In the genomic region with DNA sequence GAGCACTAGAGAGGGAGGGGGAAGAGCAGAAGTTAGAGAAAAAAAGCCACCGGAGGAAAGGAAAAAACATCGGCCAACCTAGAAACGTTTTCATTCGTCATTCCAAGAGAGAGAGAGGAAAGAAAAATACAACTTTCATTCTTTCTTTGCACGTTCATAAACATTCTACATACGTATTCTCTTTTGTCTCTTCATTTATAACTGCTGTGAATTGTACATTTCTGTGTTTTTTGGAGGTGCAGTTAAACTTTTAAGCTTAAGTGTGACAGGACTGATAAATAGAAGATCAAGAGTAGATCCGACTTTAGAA, we compare ENCODE assay signal across 9 cellular contexts. TPM values are rescaled to one million over a fixed set of nuclear protein-coding genes. Genes with fewer than 3 reads are reported as not detected.
DNase-seq lines count a peak whose midpoint lies in the region; ATAC-seq, FAIRE-seq and TF ChIP-seq lines count a peak whose summit lies in the region.
"Had no signal": no experiment of that assay in that cellular context is flagged by ENCODE, and none has a peak within 500 bp of the region (broad histone marks: within the 10 kb centered on the region; RNA-seq: fewer than 3 reads in every experiment).

No MANE protein-coding gene starts in this region.

- peaks cover 18% of the 10 kb centered on the region for H3K23me2 ChIP-seq in H1 (ENCODE audit: low read depth, low read length)

- no peaks in the 10 kb centered on the region for H3K9me3 Mint-ChIP-seq in MCF 10A (ENCODE audit: unreplicated experiment)
- H3K9me3 Mint-ChIP-seq in type B pancreatic cell = no peaks in the 10 kb centered on the region
- no peaks in the 10 kb centered on the region for H3K9me3 Mint-ChIP-seq in activated CD4-positive, alpha-beta T cell treated with anti-CD3 and anti-CD28 coated beads, Interleukin-2, amount 10 ng/mL, durations not matched to agents 24 days and 14 days

- H3K4me2 ChIP-seq in H1 (ENCODE audit: insufficient read depth in 1 of 2, low read depth in 2 of 2, low read length in 2 of 2) = peak overlapping the region; percentile 56 to 79

- no peak overlapping the region for H2BK5ac ChIP-seq in H1 (ENCODE audit: low read depth, low read length)

- H3K9me3 ChIP-seq in breast epithelium = no peaks in the 10 kb centered on the region
- no peaks in the 10 kb centered on the region for H3K9me3 ChIP-seq in H1 (ENCODE audit: insufficient read depth in 2 of 2, low read depth in 1 of 2, low read length in 1 of 2)

- no peak overlapping the region for H2BK20ac ChIP-seq in H1 (ENCODE audit: low read length)

- H3K36me3 Mint-ChIP-seq in MCF 10A (ENCODE audit: insufficient read depth, unreplicated experiment) = no peaks in the 10 kb centered on the region
- H3K36me3 Mint-ChIP-seq in type B pancreatic cell = peaks cover 19% of the 10 kb centered on the region
- peaks cover 2% of the 10 kb centered on the region for H3K36me3 Mint-ChIP-seq in activated CD4-positive, alpha-beta T cell treated with anti-CD3 and anti-CD28 coated beads, Interleukin-2, amount 10 ng/mL, durations not matched to agents 24 days and 14 days (ENCODE audit: low read depth)
- H3K36me3 Mint-ChIP-seq: CD4-positive, CD25-positive, alpha-beta regulatory T cell had no signal

- H3K27me3 ChIP-seq in breast epithelium (no peaks in the 10 kb centered on the region), H1 (replicated peaks in 1 of 4; ENCODE audit: control insufficient read depth in 3 of 4, extremely low read depth in 1 of 4, insufficient read depth in 3 of 4, low read length in 3 of 4) (peaks cover 0 to 4% (median 0%) of the 10 kb centered on the region in 4 experiments; a peak in 2 of 7 replicates)

- H3K56ac ChIP-seq in H1 (replicated peaks; ENCODE audit: insufficient read length, low read depth, low read length) = no peak overlapping the region

- no peak overlapping the region for H4K5ac ChIP-seq in H1 (ENCODE audit: insufficient read length, low read depth, low read length)

- H3K27ac Mint-ChIP-seq in MCF 10A (ENCODE audit: low read depth, unreplicated experiment) = no peak overlapping the region
- peak overlapping the region; percentile 94 for H3K27ac Mint-ChIP-seq in type B pancreatic cell
- no peak overlapping the region for H3K27ac Mint-ChIP-seq in activated CD4-positive, alpha-beta T cell treated with anti-CD3 and anti-CD28 coated beads, Interleukin-2, amount 10 ng/mL, durations not matched to agents 24 days and 14 days
- H3K27ac Mint-ChIP-seq: CD4-positive, CD25-positive, alpha-beta regulatory T cell had no signal

- no TSS peak for BruUV-seq in MCF 10A (replicated peaks; lab: Mats Ljungman, UMichigan)

- H2AK5ac ChIP-seq in H1 (ENCODE audit: low read depth, low read length) = no peak overlapping the region

- POLR2A ChIA-PET in MCF 10A (lab: Yijun Ruan, JAX) (no interaction called here), H1 (lab: Charles Lee; ENCODE audit: partially characterized antibody) (interaction anchor here (0.8 to 1.3 kb wide), 8 partner anchors 9 to 814 kb away, joined by 3 to 5 read pairs (median 3); no protein-coding TSS in a partner anchor)

- H2BK15ac ChIP-seq in H1 (ENCODE audit: low read length) = no peak overlapping the region

- no peak overlapping the region for H3K23ac ChIP-seq in H1 (ENCODE audit: insufficient read length)

- TF ChIP-seq CTCF in breast epithelium (IDR thresholded peaks at IDR 0.05) (no peak), MCF 10A (IDR thresholded peaks at IDR 0.05; ENCODE audit: unreplicated experiment) (no peak), H1 (IDR thresholded peaks at IDR 0.05; ENCODE audit: control extremely low read depth in 1 of 3, insufficient read depth in 1 of 3, low read depth in 1 of 3, low read length in 3 of 3) (no peak), type B pancreatic cell (conservative IDR thresholded peaks at IDR 0.05) (no peak)

- H3K4me3 Mint-ChIP-seq in MCF 10A (ENCODE audit: unreplicated experiment) (no peak overlapping the region), type B pancreatic cell (peak overlapping the region; percentile 94)
- H3K4me3 Mint-ChIP-seq in activated CD4-positive, alpha-beta T cell treated with anti-CD3 and anti-CD28 coated beads, Interleukin-2, amount 10 ng/mL, durations not matched to agents 24 days and 14 days = no peak overlapping the region

- H2AFZ ChIP-seq in H1 (ENCODE audit: low read length) = 0 out of 2 replicates have a peak overlapping the region, but pooled peaks have one; percentile 6

- H4K20me1 ChIP-seq in H1 (replicated peaks in 1 of 2; ENCODE audit: control insufficient read depth in 1 of 2, insufficient read depth in 2 of 2, low read length in 2 of 2) = peaks cover 0 to 2% of the 10 kb centered on the region in 2 experiments

- TF ChIP-seq RAD21 in H1 (IDR thresholded peaks at IDR 0.05 in 1 of 2, conservative IDR thresholded peaks at IDR 0.05 in 1 of 2; ENCODE audit: low read depth in 2 of 2, low read length in 2 of 2) = no peak

- WGBS in H1 (ENCODE audit: extremely low coverage in 1 of 2, insufficient coverage in 1 of 2, insufficient read length in 1 of 2, insufficient replicate concordance in 2 of 2, low coverage in 1 of 2, low lambda C conversion rate in 2 of 2, missing lambda C conversion rate in 1 of 2), 2 experiments = 2% methylated on average over 6 of the region's 7 CpGs; no CpG with 5 or more reads in 1 of the 2 experiments

- no peak overlapping the region for H4K8ac ChIP-seq in H1 (ENCODE audit: extremely low read depth, insufficient read depth, low read length)

- CTCF ChIA-PET in MCF 10A (lab: Yijun Ruan, JAX) = interaction anchor here (0.7 to 1.0 kb wide), 2 partner anchors 12 to 217 kb away, joined by 4 read pairs; no protein-coding TSS in a partner anchor
- CTCF ChIA-PET in H1 (lab: Charles Lee; ENCODE audit: partially characterized antibody) = interaction anchor here (0.6 to 0.7 kb wide), 2 partner anchors 814 to 1337 kb away, joined by 3 to 4 read pairs; no protein-coding TSS in a partner anchor

- no peak overlapping the region for H2BK120ac ChIP-seq in H1 (replicated peaks; ENCODE audit: low read depth, low read length)

- H3K36me3 ChIP-seq in breast epithelium (no peaks in the 10 kb centered on the region), H1 (ENCODE audit: control insufficient read depth in 2 of 4, insufficient read depth in 4 of 4, low read length in 3 of 4) (peaks cover 0 to 18% (median 0%) of the 10 kb centered on the region in 4 experiments; a peak in 1 of 8 replicates)

- no peak overlapping the region for H4K91ac ChIP-seq in H1 (replicated peaks; ENCODE audit: insufficient read length, low read length)

- no peaks in the 10 kb centered on the region for H3K79me1 ChIP-seq in H1 (ENCODE audit: low read depth, low read length)

- no peak overlapping the region for H3K4ac ChIP-seq in H1 (replicated peaks; ENCODE audit: insufficient read length, low read depth, low read length)

- ATAC-seq in GM18520 (IDR thresholded peaks at IDR 0.05; ENCODE audit: unreplicated experiment) = no peak

- H3K79me2 ChIP-seq in H1 (ENCODE audit: control insufficient read depth in 1 of 2, insufficient read depth in 2 of 2, low read length in 2 of 2) = peaks cover 0 to 13% of the 10 kb centered on the region in 2 experiments; a peak in 2 of 4 replicates

- FAIRE-seq in H1 (lab: Jason Lieb, UNC) = no peak

- peak overlapping the region; percentile 87 to 94 for H3K27ac ChIP-seq in breast epithelium
- no peak overlapping the region for H3K27ac ChIP-seq in H1 (ENCODE audit: low read depth, low read length)

- H3K4me3 ChIP-seq in breast epithelium = peak overlapping the region; percentile 64 to 93 (median 69)
- H3K4me3 ChIP-seq in H1 (ENCODE audit: extremely low read depth in 1 of 4, insufficient read depth in 2 of 4, low read depth in 3 of 4, low read length in 4 of 4) = peak overlapping the region; percentile 73 to 88 (median 84)

- H3K4me1 Mint-ChIP-seq in MCF 10A (ENCODE audit: insufficient read depth, unreplicated experiment) = peaks cover 6% of the 10 kb centered on the region
- peaks cover 44% of the 10 kb centered on the region for H3K4me1 Mint-ChIP-seq in type B pancreatic cell (ENCODE audit: unreplicated experiment)
- no peaks in the 10 kb centered on the region for H3K4me1 Mint-ChIP-seq in activated CD4-positive, alpha-beta T cell treated with anti-CD3 and anti-CD28 coated beads, Interleukin-2, amount 10 ng/mL, durations not matched to agents 24 days and 14 days

- peaks cover 68% of the 10 kb centered on the region for H3K27me3 Mint-ChIP-seq in MCF 10A (ENCODE audit: insufficient read depth, unreplicated experiment)
- no peaks in the 10 kb centered on the region for H3K27me3 Mint-ChIP-seq in type B pancreatic cell
- peaks cover 54% of the 10 kb centered on the region for H3K27me3 Mint-ChIP-seq in activated CD4-positive, alpha-beta T cell treated with anti-CD3 and anti-CD28 coated beads, Interleukin-2, amount 10 ng/mL, durations not matched to agents 24 days and 14 days

- DNase-seq in breast epithelium (ENCODE audit: low spot score in 2 of 2) = no peak
- DNase-seq in MCF 10A (ENCODE audit: unreplicated experiment) = no peak
- DNase-seq in H1 (ENCODE audit: low read depth in 1 of 2, low spot score in 2 of 2) = no peak
- peak; percentile 8 for DNase-seq in midbrain (lab: John Stamatoyannopoulos, UW)
- DNase-seq in type B pancreatic cell (ENCODE audit: extremely low spot score, unreplicated experiment) = no peak
- DNase-seq in activated CD4-positive, alpha-beta T cell treated with anti-CD3 and anti-CD28 coated beads, Interleukin-2, amount 10 ng/mL, durations not matched to agents 24 days and 14 days = no peak
- DNase-seq in RPMI8226 = no peak
- DNase-seq: CD4-positive, CD25-positive, alpha-beta regulatory T cell had no signal

- H3K18ac ChIP-seq in H1 (ENCODE audit: extremely low read depth, low read length) = no peak overlapping the region

- TF ChIP-seq EP300 in H1 (IDR thresholded peaks at IDR 0.05; ENCODE audit: borderline replicate concordance in 1 of 2, low read depth in 2 of 2, low read length in 2 of 2) = no peak; a peak in 1 of 3 replicates

- no peak overlapping the region for H2BK12ac ChIP-seq in H1 (ENCODE audit: low read depth, low read length)

- H3K9ac ChIP-seq in H1 (replicated peaks in 1 of 4; ENCODE audit: extremely low read depth in 1 of 4, low read depth in 3 of 4, low read length in 3 of 4) = peak overlapping the region in 1 of 4 experiments; percentile 16; a peak in 1 of 7 replicates

- intact Hi-C loops in breast epithelium (cut with DNase I; ENCODE audit: low total_unique reads) = no loop called here
- intact Hi-C loops in MCF 10A (cut with micrococcal nuclease) = no loop called here
- intact Hi-C loops in activated CD4-positive, alpha-beta T cell treated with anti-CD3 and anti-CD28 coated beads, Interleukin-2, amount 10 ng/mL, durations not matched to agents 24 days and 14 days (cut with micrococcal nuclease) = no loop called here

- no peaks in the 10 kb centered on the region for H3K4me1 ChIP-seq in breast epithelium
- H3K4me1 ChIP-seq in H1 (replicated peaks in 1 of 4; ENCODE audit: control insufficient read depth in 3 of 4, insufficient read depth in 4 of 4, low read length in 3 of 4) = peaks cover 0 to 6% (median 2%) of the 10 kb centered on the region in 4 experiments; a peak in 3 of 7 replicates

- H3K14ac ChIP-seq in H1 (ENCODE audit: insufficient read length) = no peak overlapping the region

- TF ChIP-seq POLR2A in breast epithelium (IDR thresholded peaks at IDR 0.05) = no peak
- no peak for TF ChIP-seq POLR2A in H1 (IDR thresholded peaks at IDR 0.05; ENCODE audit: control extremely low read depth in 1 of 2, low read depth in 2 of 2, low read length in 2 of 2)

RNA-seq across cellular contexts. Expression of gene ID4, which starts 2.0 kb away (rescaled TPM):
- total RNA-seq in breast epithelium (10 to 100 TPM; 45.9 to 92.9 (median 57.1) TPM), MCF 10A (2022) (not detected in 2 replicates), type B pancreatic cell (ENCODE audit: low replicate concordance) (83.6 and 90.9 TPM in 2 replicates)
- total RNA-seq in H1 (2021; fragmentation: NEBNext Ultra II Directional; extraction: Animal tissue kit (Norgen Biotek cat#: 25700)) = 8.3 and 8.8 TPM in 2 replicates
- 2.0 and 4.4 TPM in 2 replicates for polyA plus RNA-seq in H1 (2011; rRNA removed)
- 8.1 TPM for polyA plus RNA-seq in H1 (2011; cell fraction: cytosol; rRNA removed)
- polyA plus RNA-seq in H1 (2011; cell fraction: nucleus; rRNA removed) = 5.3 TPM
- 2.2 to 4.8 TPM (median 3.7 TPM) in 4 replicates for polyA plus RNA-seq in H1 (2012, experiment 1 of 2)
- 2.5 TPM for polyA plus RNA-seq in H1 (2012, experiment 2 of 2)
- polyA plus RNA-seq in H1 (2013, experiment 1 of 2) = 3.1 TPM
- polyA plus RNA-seq in H1 (2013, experiment 2 of 2) = 2.8 TPM
- 0.88 and 1.5 TPM in 2 replicates for polyA minus RNA-seq in H1 (2011; rRNA and poly(A)+ RNA removed)
- 10.7 TPM for polyA minus RNA-seq in H1 (2011; cell fraction: cytosol; rRNA and poly(A)+ RNA removed)
- polyA minus RNA-seq in H1 (2011; cell fraction: nucleus; rRNA and poly(A)+ RNA removed) = 14.5 TPM
- not detected in 2 replicates for total RNA-seq in activated CD4-positive, alpha-beta T cell treated with anti-CD3 and anti-CD28 coated beads, Interleukin-2, amount 10 ng/mL, durations not matched to agents 24 days and 14 days
- total RNA-seq: CD4-positive, CD25-positive, alpha-beta regulatory T cell had no signal
- polyA plus RNA-seq: CD4-positive, CD25-positive, alpha-beta regulatory T cell had no signal
